Comparison of ENCODE assay signal across 28 cellular contexts in the genomic region with DNA sequence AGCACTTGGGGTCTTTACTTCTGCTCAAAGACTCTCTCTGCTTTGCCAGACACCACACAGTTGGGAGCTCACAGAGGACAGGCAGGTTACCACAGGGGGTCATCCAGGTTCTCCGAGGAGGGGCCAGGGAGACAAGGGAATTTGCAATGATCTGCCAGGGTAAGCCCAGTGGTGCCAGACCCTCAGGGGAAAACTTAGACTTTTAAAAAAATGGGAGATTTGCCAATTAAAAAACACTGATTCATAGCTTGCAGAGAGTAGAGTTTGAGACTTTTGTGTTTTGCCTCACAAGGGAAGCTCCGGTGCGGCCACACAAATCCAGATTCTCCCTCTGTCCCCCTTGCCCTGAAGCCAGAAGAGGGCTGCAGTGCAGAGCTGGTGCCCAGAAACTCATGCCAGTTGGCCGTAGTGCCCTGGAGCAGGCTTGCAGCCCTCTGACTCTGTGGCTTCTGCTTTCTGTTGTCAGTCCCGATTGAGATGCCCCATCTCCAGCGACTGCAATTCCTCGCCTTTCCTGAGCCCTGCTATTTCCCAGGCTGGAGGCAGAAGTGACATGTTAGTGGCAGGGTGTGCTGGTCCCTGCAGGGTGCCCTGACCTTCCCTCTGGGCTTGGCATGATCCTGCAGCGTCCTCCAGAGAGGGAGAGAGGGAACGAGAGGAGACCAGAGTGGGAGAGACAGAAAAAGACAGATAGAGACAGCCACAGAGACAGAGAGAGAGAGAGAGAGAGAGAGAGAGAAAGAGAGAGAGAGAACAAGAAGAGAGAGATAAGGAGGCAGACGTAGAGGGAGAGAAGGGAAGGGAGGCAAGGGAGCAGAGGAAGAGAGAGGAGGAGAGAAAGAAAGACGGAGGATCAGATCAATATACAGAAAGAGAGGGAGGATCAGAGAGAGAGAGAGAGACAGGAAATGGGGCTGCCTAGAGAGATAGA. TPM values are rescaled to one million over a fixed set of nuclear protein-coding genes. Genes with fewer than 3 reads are reported as not detected.
A peak's percentile ranks its signal among the peaks of the same experiment; 100 is the strongest.
DNase-seq lines count a peak whose midpoint lies in the region; FAIRE-seq and TF ChIP-seq lines count a peak whose summit lies in the region.
"Had no signal": no experiment of that assay in that cellular context is flagged by ENCODE, and none has a peak within 500 bp of the region (broad histone marks: within the 10 kb centered on the region; RNA-seq: fewer than 3 reads in every experiment).

No MANE protein-coding gene starts in this region.

- WGBS in endodermal cell (ENCODE audit: insufficient coverage in 1 of 2, insufficient read length in 1 of 2), 2 experiments = 59 to 73% methylated on average over 4 to 11 of the region's 11 CpGs

- FAIRE-seq in HTR-8/SVneo (lab: Jason Lieb, UNC) = no peak
- FAIRE-seq: GM12891, kidney had no signal

- no peak overlapping the region for H3K4me3 Mint-ChIP-seq in endodermal cell
- H3K4me3 Mint-ChIP-seq: activated CD4-positive, alpha-beta T cell treated with anti-CD3 and anti-CD28 coated beads, Interleukin-2, amount 10 ng/mL, durations not matched to agents 24 days and 14 days; activated naive CD4-positive, alpha-beta T cell treated with anti-CD3 and anti-CD28 coated beads, Interleukin-2, amount 10 ng/mL, durations not matched to agents 7 days and 5 days; activated T-cell treated with anti-CD3 and anti-CD28 coated beads, Interleukin-2, amount 50 U/mL, for 72 hours; CD4-positive, alpha-beta memory T cell; stimulated activated memory B cell treated with anti-CD40 and anti-IgM and Interleukin-4, amounts not matched to agents 10 μg/mL and 1 μg/mL and 100 μg/mL, for 72 hours had no signal

- DNase-seq in SK-MEL-5 (ENCODE audit: low read depth, low spot score) (peak; percentile 30), endodermal cell (peak; percentile 79), posterior vena cava (ENCODE audit: low spot score) (peak; percentile 54), HTR-8/SVneo (ENCODE audit: insufficient read length, low spot score) (no peak), GF-D8 (lab: John Stamatoyannopoulos, UW) (no peak), SJCRH30 (no peak)
- DNase-seq: activated CD4-positive, alpha-beta T cell treated with anti-CD3 and anti-CD28 coated beads, Interleukin-2, amount 10 ng/mL, durations not matched to agents 24 days and 14 days; activated naive CD4-positive, alpha-beta T cell treated with anti-CD3 and anti-CD28 coated beads, Interleukin-2, amount 10 ng/mL, durations not matched to agents 7 days and 5 days; activated T-cell treated with anti-CD3 and anti-CD28 coated beads, Interleukin-2, amount 50 U/mL, for 72 hours; brain microvascular endothelial cell; CD4-positive, alpha-beta memory T cell; GM23248; head of caudate nucleus; IMR-90; kidney; mucosa of descending colon; NCI-H2029; NCI-H526 treated with DMSO at 0.1 percent for 48 hours; stimulated activated CD4-positive, alpha-beta T cell treated with anti-CD3 and anti-CD28 coated beads, Interleukin-4, amount 100 ng/mL, for 24 hours; WERI-Rb-1 had no signal

- H3K4me3 ChIP-seq in HEK293 (ENCODE audit: low read depth, low read length) = no peak overlapping the region
- H3K4me3 ChIP-seq in endodermal cell (ENCODE audit: low read length) = no peak overlapping the region
- no peak overlapping the region for H3K4me3 ChIP-seq in SJCRH30
- H3K4me3 ChIP-seq: GM23248, mucosa of descending colon, right atrium auricular region had no signal

- POLR2A ChIA-PET in HEK293 (lab: Yijun Ruan, JAX) = no interaction called here

- H3K4me1 ChIP-seq in HEK293 (ENCODE audit: control insufficient read depth, insufficient read depth, low read length) (peaks cover 9% of the 10 kb centered on the region), endodermal cell (ENCODE audit: control insufficient read depth, insufficient read depth, low read length) (no peaks in the 10 kb centered on the region), SJCRH30 (no peaks in the 10 kb centered on the region)
- H3K4me1 ChIP-seq: parathyroid adenoma, right atrium auricular region had no signal

- no peak overlapping the region for H3K27ac Mint-ChIP-seq in endodermal cell
- H3K27ac Mint-ChIP-seq: activated CD4-positive, alpha-beta T cell treated with anti-CD3 and anti-CD28 coated beads, Interleukin-2, amount 10 ng/mL, durations not matched to agents 24 days and 14 days; activated naive CD4-positive, alpha-beta T cell treated with anti-CD3 and anti-CD28 coated beads, Interleukin-2, amount 10 ng/mL, durations not matched to agents 7 days and 5 days; activated T-cell treated with anti-CD3 and anti-CD28 coated beads, Interleukin-2, amount 50 U/mL, for 72 hours; CD4-positive, alpha-beta memory T cell; stimulated activated memory B cell treated with anti-CD40 and anti-IgM and Interleukin-4, amounts not matched to agents 10 μg/mL and 1 μg/mL and 100 μg/mL, for 72 hours had no signal

- intact Hi-C loops in posterior vena cava (cut with DNase I) = no loop called here

- no peak overlapping the region for H3K27ac ChIP-seq in HEK293 (ENCODE audit: extremely low read depth, low read depth, low read length)
- H3K27ac ChIP-seq in endodermal cell (ENCODE audit: low read depth, low read length) = no peak overlapping the region
- H3K27ac ChIP-seq in SJCRH30 = no peak overlapping the region
- H3K27ac ChIP-seq: brain microvascular endothelial cell, epithelial cell of prostate, GM23248, parathyroid adenoma, right atrium auricular region, RWPE1, WERI-Rb-1 had no signal

- no peak overlapping the region for H3K9ac ChIP-seq in endodermal cell (ENCODE audit: extremely low read depth, low read length, poor library complexity, severe bottlenecking)
- H3K9ac ChIP-seq: GM23248, parathyroid adenoma had no signal

- H3K9me3 ChIP-seq in HEK293 (ENCODE audit: control insufficient read depth, insufficient read depth, low read depth, low read length) (no peaks in the 10 kb centered on the region), endodermal cell (ENCODE audit: control insufficient read depth, low read length) (no peaks in the 10 kb centered on the region), SJCRH30 (replicated peaks) (no peaks in the 10 kb centered on the region)
- H3K9me3 ChIP-seq: mucosa of descending colon, right atrium auricular region had no signal

- H3K36me3 ChIP-seq in HEK293 (ENCODE audit: control insufficient read depth in 2 of 2, insufficient read depth in 1 of 2, low read length in 2 of 2) (no peaks in the 10 kb centered on the region), endodermal cell (ENCODE audit: control insufficient read depth, insufficient read depth, low read length) (no peaks in the 10 kb centered on the region), SJCRH30 (no peaks in the 10 kb centered on the region)
- H3K36me3 ChIP-seq: brain microvascular endothelial cell, right atrium auricular region, WERI-Rb-1 had no signal

- H3K9me3 Mint-ChIP-seq in endodermal cell = no peaks in the 10 kb centered on the region
- H3K9me3 Mint-ChIP-seq: activated CD4-positive, alpha-beta T cell treated with anti-CD3 and anti-CD28 coated beads, Interleukin-2, amount 10 ng/mL, durations not matched to agents 24 days and 14 days; activated naive CD4-positive, alpha-beta T cell treated with anti-CD3 and anti-CD28 coated beads, Interleukin-2, amount 10 ng/mL, durations not matched to agents 7 days and 5 days; activated T-cell treated with anti-CD3 and anti-CD28 coated beads, Interleukin-2, amount 50 U/mL, for 72 hours; CD4-positive, alpha-beta memory T cell; stimulated activated memory B cell treated with anti-CD40 and anti-IgM and Interleukin-4, amounts not matched to agents 10 μg/mL and 1 μg/mL and 100 μg/mL, for 72 hours had no signal

- in situ Hi-C loops in SK-MEL-5 (cut with HindIII; ENCODE audit: low pct_unique_long_range_greater_than_20kb, low sequenced_read_pairs) = no loop called here

- TF ChIP-seq CTCF in HEK293 (tag by site-specific recombination; IDR thresholded peaks at IDR 0.05) = peak; percentile 32; the same call in 1 of the 2 replicates
- TF ChIP-seq CTCF in endodermal cell (conservative IDR thresholded peaks at IDR 0.05) = peak; percentile 16

- no peaks in the 10 kb centered on the region for H3K36me3 Mint-ChIP-seq in endodermal cell (ENCODE audit: low read depth)
- H3K36me3 Mint-ChIP-seq: activated naive CD4-positive, alpha-beta T cell treated with anti-CD3 and anti-CD28 coated beads, Interleukin-2, amount 10 ng/mL, durations not matched to agents 7 days and 5 days; CD4-positive, alpha-beta memory T cell; stimulated activated memory B cell treated with anti-CD40 and anti-IgM and Interleukin-4, amounts not matched to agents 10 μg/mL and 1 μg/mL and 100 μg/mL, for 72 hours had no signal

- H3K4me1 Mint-ChIP-seq in endodermal cell = no peaks in the 10 kb centered on the region
- H3K4me1 Mint-ChIP-seq: activated CD4-positive, alpha-beta T cell treated with anti-CD3 and anti-CD28 coated beads, Interleukin-2, amount 10 ng/mL, durations not matched to agents 24 days and 14 days; activated naive CD4-positive, alpha-beta T cell treated with anti-CD3 and anti-CD28 coated beads, Interleukin-2, amount 10 ng/mL, durations not matched to agents 7 days and 5 days; CD4-positive, alpha-beta memory T cell; stimulated activated memory B cell treated with anti-CD40 and anti-IgM and Interleukin-4, amounts not matched to agents 10 μg/mL and 1 μg/mL and 100 μg/mL, for 72 hours had no signal

- CTCF ChIA-PET in HEK293 (lab: Yijun Ruan, JAX) = interaction anchor here (0.6 to 13.9 kb wide), 2 partner anchors 25 to 1479 kb away, joined by 3 to 234 read pairs; no protein-coding TSS in a partner anchor

- H3K27me3 Mint-ChIP-seq in endodermal cell (ENCODE audit: insufficient read depth) = peaks cover 43% of the 10 kb centered on the region

- peaks cover 34% of the 10 kb centered on the region for H3K27me3 ChIP-seq in endodermal cell (ENCODE audit: control insufficient read depth, insufficient read depth, low read length, poor library complexity, severe bottlenecking)
- peaks cover 14% of the 10 kb centered on the region for H3K27me3 ChIP-seq in SJCRH30

TF ChIP-seq in HEK293, 187 proteins besides CTCF, POLR2A, EP300 and RAD21 (continues in another document):
- TF ChIP-seq KLF8 (tag by site-specific recombination; IDR thresholded peaks at IDR 0.05) = no peak
- TF ChIP-seq ZSCAN4 (tag by site-specific recombination; IDR thresholded peaks at IDR 0.05) = peak; percentile 78

RNA-seq across cellular contexts. Expression of gene RHCG, which starts 46.0 kb away (rescaled TPM):
- 9.4 and 10.4 TPM in 2 replicates for total RNA-seq in SK-MEL-5 (2014; rRNA removed; shearing (Covaris generic))
- 6.9 and 7.9 TPM in 2 replicates for polyA plus RNA-seq in SK-MEL-5 (2015; cell fraction: cytosol; rRNA removed)
- polyA plus RNA-seq in SK-MEL-5 (2015; cell fraction: nucleus; rRNA removed) = 4.3 and 11.6 TPM in 2 replicates
- total RNA-seq in endodermal cell = not detected
- 0.11 TPM for polyA plus RNA-seq in endodermal cell (2013, experiment 1 of 2)
- polyA plus RNA-seq in endodermal cell (2013, experiment 2 of 2) = not detected
- not detected for total RNA-seq in posterior vena cava
- total RNA-seq in SJCRH30 (2014; rRNA removed; shearing (Covaris generic)) = not detected in 2 replicates
- total RNA-seq: activated CD4-positive, alpha-beta T cell treated with anti-CD3 and anti-CD28 coated beads, Interleukin-2, amount 10 ng/mL, durations not matched to agents 24 days and 14 days; activated T-cell treated with anti-CD3 and anti-CD28 coated beads, Interleukin-2, amount 50 U/mL, for 72 hours; CD4-positive, alpha-beta memory T cell; Daoy; GM23248; IMR-90 had no signal
- polyA plus RNA-seq: CD4-positive, alpha-beta memory T cell; GM23248; IMR-90 had no signal

Comparison
In these comparisons a context has a peak if more than half of its experiments do, and no peak if none do; other contexts are left out.
1. DNase-seq: peak in SK-MEL-5 (single experiment), endodermal cell (single experiment) and posterior vena cava (single experiment); none in HTR-8/SVneo (single experiment), GF-D8 (single experiment) and SJCRH30 (0 of 2).
2. RNA of gene RHCG, which starts 46.0 kb away (total RNA-seq): 9.4 to 10.4 TPM in SK-MEL-5; not detected in endodermal cell, not detected in posterior vena cava and not detected in SJCRH30; every median in the first group is over 10 times any median in the second.